In genomic region chr14:89037065-89037464, GRCh38 we compare ENCODE assay signal across 2 cellular contexts.
TF ChIP-seq lines count a peak whose summit lies in the region.

No MANE protein-coding gene starts in this region.

TF ChIP-seq in HepG2, 621 proteins besides CTCF, POLR2A, EP300 and RAD21:
- TF ChIP-seq ZNF12 (CRISPR knock-in tag; IDR thresholded peaks at IDR 0.05): peak; percentile 98
- TF ChIP-seq IRX3 (CRISPR knock-in tag; IDR thresholded peaks at IDR 0.05; ENCODE audit: borderline replicate concordance, low read depth): no peak

TF ChIP-seq in H1, 55 proteins besides CTCF, POLR2A, EP300 and RAD21:
- TF ChIP-seq KDM4A (IDR thresholded peaks at IDR 0.05; ENCODE audit: low read depth, low read length, severe bottlenecking): no peak
- TF ChIP-seq SP4 (IDR thresholded peaks at IDR 0.05; ENCODE audit: low read length): no peak
- no peak for TF ChIP-seq TBP (IDR thresholded peaks at IDR 0.05; ENCODE audit: low read depth, low read length)
- no peak for TF ChIP-seq SAP30 (IDR thresholded peaks at IDR 0.05; ENCODE audit: insufficient read depth, insufficient replicate concordance, low read length)
- no peak for TF ChIP-seq SIN3A (conservative IDR thresholded peaks at IDR 0.05 in 1 of 2, IDR thresholded peaks at IDR 0.05 in 1 of 2; ENCODE audit: low read depth in 1 of 2, low read length in 2 of 2)
- TF ChIP-seq SP2 (IDR thresholded peaks at IDR 0.05; ENCODE audit: low read length): no peak
- no peak for TF ChIP-seq YY1 (IDR thresholded peaks at IDR 0.05; ENCODE audit: low read depth, low read length)
- TF ChIP-seq, protein P1, sequence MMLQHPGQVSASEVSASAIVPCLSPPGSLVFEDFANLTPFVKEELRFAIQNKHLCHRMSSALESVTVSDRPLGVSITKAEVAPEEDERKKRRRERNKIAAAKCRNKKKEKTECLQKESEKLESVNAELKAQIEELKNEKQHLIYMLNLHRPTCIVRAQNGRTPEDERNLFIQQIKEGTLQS (IDR thresholded peaks at IDR 0.05; ENCODE audit: insufficient read depth, low read depth, low read length): no peak
- no peak for TF ChIP-seq CTBP2 (IDR thresholded peaks at IDR 0.05; ENCODE audit: borderline replicate concordance, insufficient read depth, insufficient read length, low read length)
- TF ChIP-seq RNF2 (IDR thresholded peaks at IDR 0.05; ENCODE audit: borderline replicate concordance, low read depth, low read length, missing control alignments, poor library complexity, severe bottlenecking): no peak
- TF ChIP-seq TCF12 (IDR thresholded peaks at IDR 0.05; ENCODE audit: low read depth, low read length): no peak
- no peak for TF ChIP-seq CEBPB (IDR thresholded peaks at IDR 0.05; ENCODE audit: low read depth, low read length)
- no peak for TF ChIP-seq SIX5 (IDR thresholded peaks at IDR 0.05; ENCODE audit: low read depth, low read length)
- TF ChIP-seq JUND (IDR thresholded peaks at IDR 0.05; ENCODE audit: low read length): no peak
- no peak for TF ChIP-seq KDM5A (IDR thresholded peaks at IDR 0.05; ENCODE audit: low read length)
- no peak for TF ChIP-seq CBX8 (IDR thresholded peaks at IDR 0.05; ENCODE audit: borderline replicate concordance, low read depth, low read length)
TF ChIP-seq in H1: peak in this region for 0.
